In genomic region chr2:214196260-214196659, GRCh38 we compare ENCODE assay signal across 28 cellular contexts.
"Had no signal": no experiment of that assay in that cellular context is flagged by ENCODE, and none has a peak within 500 bp of the region (broad histone marks: within the 10 kb centered on the region; RNA-seq: fewer than 3 reads in every experiment).

No MANE protein-coding gene starts in this region.

- H3K4me1 Mint-ChIP-seq: memory B cell; mesothelial cell of epicardium; naive B cell; nephron; neural progenitor cell; stimulated activated naive CD8-positive, alpha-beta T cell treated with anti-CD3 and anti-CD28 coated beads, Interleukin-15, amount 100 ng/mL, for 72 hours had no signal

- H3K79me2 ChIP-seq: hepatocyte, parathyroid adenoma had no signal

- H3K27me3 ChIP-seq: esophagus muscularis mucosa, heart left ventricle, hepatocyte, neural progenitor cell, suprapubic skin, transverse colon, vagina had no signal

- H3K27ac ChIP-seq: coronary artery, esophagus muscularis mucosa, heart left ventricle, hepatocyte, left ventricle myocardium inferior, lower lobe of right lung, neural progenitor cell, parathyroid adenoma, suprapubic skin, transverse colon, vagina had no signal

- H3K27me3 Mint-ChIP-seq: memory B cell; naive B cell; progenitor cell of endocrine pancreas; stimulated activated naive CD8-positive, alpha-beta T cell treated with anti-CD3 and anti-CD28 coated beads, Interleukin-15, amount 100 ng/mL, for 72 hours had no signal

- H3K4me1 ChIP-seq: esophagus muscularis mucosa, heart left ventricle, left ventricle myocardium inferior, lower lobe of right lung, neural progenitor cell, parathyroid adenoma, suprapubic skin, transverse colon, vagina had no signal

- H3K4me3 ChIP-seq: coronary artery, esophagus muscularis mucosa, heart left ventricle, hepatocyte, left ventricle myocardium inferior, lower lobe of right lung, mucosa of descending colon, neural progenitor cell, smooth muscle cell, suprapubic skin, transverse colon, vagina had no signal

- H3K27ac Mint-ChIP-seq: memory B cell; mesothelial cell of epicardium; naive B cell; nephron; neural progenitor cell; progenitor cell of endocrine pancreas; stimulated activated naive CD8-positive, alpha-beta T cell treated with anti-CD3 and anti-CD28 coated beads, Interleukin-15, amount 100 ng/mL, for 72 hours had no signal

- H3K9me3 ChIP-seq: esophagus muscularis mucosa, heart left ventricle, left ventricle myocardium inferior, lower lobe of right lung, mucosa of descending colon, suprapubic skin, transverse colon, vagina had no signal

- DNase-seq: dermis blood vessel endothelial cell; effector memory CD4-positive, alpha-beta T cell; heart left ventricle; left cardiac atrium; left ventricle myocardium inferior; lower lobe of right lung; mucosa of descending colon; naive B cell; stimulated activated CD4-positive, alpha-beta T cell treated with anti-CD3 and anti-CD28 coated beads, Interleukin-12 subunit alpha, Interleukin-12 subunit beta, amount 100 ng/mL, for 4 hours; stimulated activated CD4-positive, alpha-beta T cell treated with anti-CD3 and anti-CD28 coated beads, Interleukin-1b, Interleukin-23, amount 100 ng/mL, for 48 hours; stimulated activated CD4-positive, alpha-beta T cell treated with anti-CD3 and anti-CD28 coated beads, Interleukin-4, amount 100 ng/mL, for 1 hour; stimulated activated CD8-positive, alpha-beta memory T cell treated with anti-CD3 and anti-CD28 coated beads, Interleukin-4, amount 100 ng/mL, for 48 hours; stimulated activated naive CD4-positive, alpha-beta T cell; stimulated activated naive CD8-positive, alpha-beta T cell treated with anti-CD3 and anti-CD28 coated beads, Interleukin-15, amount 100 ng/mL, for 72 hours; transverse colon had no signal

- H3K9me3 Mint-ChIP-seq: mesothelial cell of epicardium, nephron, neural progenitor cell had no signal

- H3K4me2 ChIP-seq: hepatocyte, neural progenitor cell, smooth muscle cell had no signal

- H3K36me3 Mint-ChIP-seq: memory B cell, mesothelial cell of epicardium, naive B cell, neural progenitor cell had no signal

- H2AFZ ChIP-seq: hepatocyte, neural progenitor cell, parathyroid adenoma had no signal

- H3K4me3 Mint-ChIP-seq: memory B cell; mesothelial cell of epicardium; naive B cell; nephron; neural progenitor cell; stimulated activated naive CD8-positive, alpha-beta T cell treated with anti-CD3 and anti-CD28 coated beads, Interleukin-15, amount 100 ng/mL, for 72 hours had no signal

- H3K36me3 ChIP-seq: esophagus muscularis mucosa, heart left ventricle, left ventricle myocardium inferior, lower lobe of right lung, neural progenitor cell, suprapubic skin, transverse colon, vagina had no signal

- H3K9ac ChIP-seq: neural progenitor cell, parathyroid adenoma had no signal

- ATAC-seq: heart left ventricle; left cardiac atrium; lower lobe of right lung; mucosa of descending colon; sciatic nerve; stimulated activated naive CD8-positive, alpha-beta T cell treated with anti-CD3 and anti-CD28 coated beads, Interleukin-15, amount 100 ng/mL, for 72 hours had no signal
